Comparison of ENCODE assay signal across 9 cellular contexts in genomic region chrX:153507484-153508178, GRCh38. TPM values are rescaled to one million over a fixed set of nuclear protein-coding genes. Genes with fewer than 3 reads are reported as not detected.
DNase-seq lines count a peak whose midpoint lies in the region; ATAC-seq and TF ChIP-seq lines count a peak whose summit lies in the region.
"Had no signal": no experiment of that assay in that cellular context is flagged by ENCODE, and none has a peak within 500 bp of the region (broad histone marks: within the 10 kb centered on the region; RNA-seq: fewer than 3 reads in every experiment).

No MANE protein-coding gene starts in this region.

- H3K9me3 Mint-ChIP-seq in T-cell, result no peaks in the 10 kb centered on the region
- no peaks in the 10 kb centered on the region for H3K9me3 Mint-ChIP-seq in activated naive CD8-positive, alpha-beta T cell treated with anti-CD3 and anti-CD28 coated beads, Interleukin-2, amount 50 U/mL, for 24 hours

- H3K36me3 Mint-ChIP-seq in T-cell, result no peaks in the 10 kb centered on the region
- no peaks in the 10 kb centered on the region for H3K36me3 Mint-ChIP-seq in activated naive CD8-positive, alpha-beta T cell treated with anti-CD3 and anti-CD28 coated beads, Interleukin-2, amount 50 U/mL, for 24 hours (ENCODE audit: low read depth)

- DNase-seq in GM12865 (ENCODE audit: low read depth) (peak; percentile 70), HCEC 1CT (peak; percentile 43), NAMALWA (ENCODE audit: low spot score) (peak; percentile 77), T-cell (peak; percentile 52 to 87 (median 77)), left cardiac atrium (peak; percentile 86), putamen (ENCODE audit: low spot score) (peak; percentile 62)
- DNase-seq in activated naive CD8-positive, alpha-beta T cell treated with anti-CD3 and anti-CD28 coated beads, Interleukin-2, amount 50 U/mL, for 24 hours, result peak; percentile 80

- H3K4me1 Mint-ChIP-seq in T-cell, result peaks cover 5 to 12% (median 5%) of the 10 kb centered on the region in 3 donors
- no peaks in the 10 kb centered on the region for H3K4me1 Mint-ChIP-seq in activated naive CD8-positive, alpha-beta T cell treated with anti-CD3 and anti-CD28 coated beads, Interleukin-2, amount 50 U/mL, for 24 hours

- no peak overlapping the region for H3K4me3 Mint-ChIP-seq in T-cell
- no peak overlapping the region for H3K4me3 Mint-ChIP-seq in activated naive CD8-positive, alpha-beta T cell treated with anti-CD3 and anti-CD28 coated beads, Interleukin-2, amount 50 U/mL, for 24 hours

- no peak overlapping the region for H3K4me3 ChIP-seq in GM12865 (ENCODE audit: low read depth, low read length)

- TF ChIP-seq CTCF in GM12865 (IDR thresholded peaks at IDR 0.05; ENCODE audit: insufficient read depth, low read depth, low read length, missing control alignments), result peak; percentile 74

- CTCF ChIA-PET in T-cell (lab: Charles Lee), result interaction anchor here (0.6 to 2.5 kb wide), 10 partner anchors 35 to 567 kb away, joined by 3 to 8 read pairs (median 4); partner anchors contain the start of gene HAUS7 (in 1 of the 2)

- POLR2A ChIA-PET in T-cell (lab: Charles Lee), result no interaction called here

- intact Hi-C loops in left cardiac atrium (cut with DNase I), result loop anchor here in 1 of 2 donors (5.0 kb wide), 2 partner anchors 35 to 475 kb away; partner anchors contain the start of gene HAUS7

- no peak overlapping the region for H3K27ac Mint-ChIP-seq in T-cell
- no peak overlapping the region for H3K27ac Mint-ChIP-seq in activated naive CD8-positive, alpha-beta T cell treated with anti-CD3 and anti-CD28 coated beads, Interleukin-2, amount 50 U/mL, for 24 hours

- H3K27me3 Mint-ChIP-seq in T-cell, result no peaks in the 10 kb centered on the region
- H3K27me3 Mint-ChIP-seq in activated naive CD8-positive, alpha-beta T cell treated with anti-CD3 and anti-CD28 coated beads, Interleukin-2, amount 50 U/mL, for 24 hours, result no peaks in the 10 kb centered on the region

- ATAC-seq in T-cell (replicated peaks in 1 of 4), result peak; percentile 96 to 100 (median 99)
- peak; percentile 97 for ATAC-seq in activated naive CD8-positive, alpha-beta T cell treated with anti-CD3 and anti-CD28 coated beads, Interleukin-2, amount 50 U/mL, for 24 hours
- peak; percentile 56 to 86 for ATAC-seq in left cardiac atrium
- ATAC-seq in HG03039 (IDR thresholded peaks at IDR 0.05; ENCODE audit: unreplicated experiment), result no peak

RNA-seq across cellular contexts. Expression of gene ATP2B3, which starts 9.8 kb away (rescaled TPM):
- total RNA-seq in T-cell (under 1 TPM in 1 of 5 donors, not detected in 4; 0.13 TPM), left cardiac atrium (under 1 TPM in 1 of 2 donors, not detected in 1; 0.10 TPM)
- total RNA-seq: pulmonary artery endothelial cell had no signal

RNA-seq across cellular contexts. Expression of gene BGN, which starts 12.9 kb away (rescaled TPM):
- total RNA-seq in T-cell, result under 1 TPM in 3 of 5 donors, not detected in 2; 0.25 to 0.70 (median 0.30) TPM
- total RNA-seq in left cardiac atrium, result 100 to 1,000 TPM in 1 of 2 donors, 10 to 100 TPM in 1; 96.0 to 193 TPM

RNA-seq across cellular contexts. Expression of gene HAUS7, which starts 37.3 kb away (rescaled TPM):
- total RNA-seq in T-cell, result 10 to 100 TPM; 30.7 to 58.4 (median 48.6) TPM
- 10 to 100 TPM; 15.8 to 22.2 TPM for total RNA-seq in left cardiac atrium

Comparison
In these comparisons a context has a peak if more than half of its experiments do, and no peak if none do; other contexts are left out.
1. RNA of gene BGN, which starts 12.9 kb away (total RNA-seq): 96.0 to 193 TPM in left cardiac atrium; 0.25 to 0.70 TPM in T-cell; every median in the first group is over 10 times any median in the second.
2. Peak in every context shown above with its lines, with median percentiles within 50 percentile points of each other: DNase-seq.